In genomic region chr6:26156105-26156849, GRCh38 we compare ENCODE assay signal across 8 cellular contexts.
A peak's percentile ranks its signal among the peaks of the same experiment; 100 is the strongest.
DNase-seq lines count a peak whose midpoint lies in the region; ATAC-seq and TF ChIP-seq lines count a peak whose summit lies in the region.

No MANE protein-coding gene starts in this region.

- H3K4me1 ChIP-seq in DOHH2 (ENCODE audit: control insufficient read depth, low read length) (peaks cover 32% of the 10 kb centered on the region), GM23248 (ENCODE audit: insufficient read depth) (peaks cover 16% of the 10 kb centered on the region), RWPE2 (ENCODE audit: insufficient read depth, poor library complexity, severe bottlenecking) (peaks cover 28% of the 10 kb centered on the region)

- H3K4me2 ChIP-seq in DOHH2 (ENCODE audit: low read length) (peak overlapping the region; percentile 82), GM23248 (ENCODE audit: unreplicated experiment) (peak overlapping the region; percentile 91)

- H3K9ac ChIP-seq in GM23248 = peak overlapping the region; percentile 90

- no peaks in the 10 kb centered on the region for H3K9me3 Mint-ChIP-seq in neural crest cell
- H3K9me3 Mint-ChIP-seq in stimulated activated naive CD8-positive, alpha-beta T cell treated with anti-CD3 and anti-CD28 coated beads, Interleukin-15, amount 100 ng/mL, for 72 hours = no peaks in the 10 kb centered on the region

- peak overlapping the region; percentile 88 for H2AFZ ChIP-seq in GM23248

- H4K20me1 ChIP-seq in DOHH2 (ENCODE audit: control insufficient read depth, insufficient read depth, low read depth, low read length) = no peaks in the 10 kb centered on the region
- H4K20me1 ChIP-seq in GM23248 (ENCODE audit: insufficient read depth) = no peaks in the 10 kb centered on the region

- peak; percentile 95 for DNase-seq in GM23248
- DNase-seq in Kasumi-1 (lab: John Stamatoyannopoulos, UW) = peak; percentile 76 to 83
- peak; percentile 80 for DNase-seq in RWPE2 (ENCODE audit: low spot score)
- DNase-seq in activated gamma-delta T cell treated with Interleukin-2 at 50 U/mL for 16 hours = peak; percentile 88
- DNase-seq in fibroblast of villous mesenchyme (ENCODE audit: low read depth) = peak; percentile 88
- peak; percentile 82 for DNase-seq in neural crest cell (ENCODE audit: low read depth, low spot score)
- peak; percentile 92 to 95 for DNase-seq in stimulated activated naive CD8-positive, alpha-beta T cell treated with anti-CD3 and anti-CD28 coated beads, Interleukin-15, amount 100 ng/mL, for 72 hours

- TF ChIP-seq CTCF in DOHH2 (IDR thresholded peaks at IDR 0.05; ENCODE audit: low read depth, low read length, poor library complexity, severe bottlenecking) = no peak
- no peak for TF ChIP-seq CTCF in RWPE2 (IDR thresholded peaks at IDR 0.05; ENCODE audit: poor library complexity, severe bottlenecking)
- no peak for TF ChIP-seq CTCF in fibroblast of villous mesenchyme (IDR thresholded peaks at IDR 0.05; ENCODE audit: insufficient read depth, low read depth, low read length)
- no peak for TF ChIP-seq CTCF in neural crest cell (conservative IDR thresholded peaks at IDR 0.05)

- peak overlapping the region; percentile 92 for H3K27ac Mint-ChIP-seq in neural crest cell (ENCODE audit: unreplicated experiment)
- peak overlapping the region; percentile 99 to 100 for H3K27ac Mint-ChIP-seq in stimulated activated naive CD8-positive, alpha-beta T cell treated with anti-CD3 and anti-CD28 coated beads, Interleukin-15, amount 100 ng/mL, for 72 hours

- H3F3A ChIP-seq in DOHH2 (ENCODE audit: control insufficient read depth, insufficient read depth) (peaks cover 31% of the 10 kb centered on the region), GM23248 (ENCODE audit: insufficient read depth) (peaks cover 36% of the 10 kb centered on the region)

- H3K79me2 ChIP-seq in DOHH2 (ENCODE audit: control insufficient read depth, low read length) (peaks cover 6% of the 10 kb centered on the region), GM23248 (ENCODE audit: insufficient read depth) (peaks cover 22% of the 10 kb centered on the region)

- peaks cover 32% of the 10 kb centered on the region for H3K4me1 Mint-ChIP-seq in neural crest cell
- peaks cover 71% of the 10 kb centered on the region for H3K4me1 Mint-ChIP-seq in stimulated activated naive CD8-positive, alpha-beta T cell treated with anti-CD3 and anti-CD28 coated beads, Interleukin-15, amount 100 ng/mL, for 72 hours

- peak overlapping the region; percentile 95 for H3K4me3 Mint-ChIP-seq in neural crest cell
- peak overlapping the region; percentile 87 to 92 for H3K4me3 Mint-ChIP-seq in stimulated activated naive CD8-positive, alpha-beta T cell treated with anti-CD3 and anti-CD28 coated beads, Interleukin-15, amount 100 ng/mL, for 72 hours

- H3K9me2 ChIP-seq in DOHH2 (replicated peaks; ENCODE audit: control insufficient read depth, low read length) (no peaks in the 10 kb centered on the region), GM23248 (ENCODE audit: insufficient read depth) (no peaks in the 10 kb centered on the region)

- in situ Hi-C loops in GM23248 (cut with MboI) = no loop called here

- ATAC-seq in RWPE2 (ENCODE audit: low read depth) = peak; percentile 28
- peak; percentile 42 for ATAC-seq in stimulated activated naive CD8-positive, alpha-beta T cell treated with anti-CD3 and anti-CD28 coated beads, Interleukin-15, amount 100 ng/mL, for 72 hours

- peak overlapping the region; percentile 88 for H3K4me3 ChIP-seq in DOHH2 (ENCODE audit: low read length)
- H3K4me3 ChIP-seq in GM23248 = peak overlapping the region; percentile 94
- H3K4me3 ChIP-seq in RWPE2 (ENCODE audit: severe bottlenecking) = peak overlapping the region; percentile 84
- peak overlapping the region; percentile 88 for H3K4me3 ChIP-seq in fibroblast of villous mesenchyme (ENCODE audit: low read depth, low read length)

- peaks cover 18% of the 10 kb centered on the region for H3K27me3 Mint-ChIP-seq in neural crest cell (ENCODE audit: low read depth)
- H3K27me3 Mint-ChIP-seq in stimulated activated naive CD8-positive, alpha-beta T cell treated with anti-CD3 and anti-CD28 coated beads, Interleukin-15, amount 100 ng/mL, for 72 hours = no peaks in the 10 kb centered on the region

- H3K27me3 ChIP-seq in DOHH2 (ENCODE audit: control insufficient read depth, low read length) = no peaks in the 10 kb centered on the region
- no peaks in the 10 kb centered on the region for H3K27me3 ChIP-seq in GM23248 (replicated peaks; ENCODE audit: insufficient read depth)
- no peaks in the 10 kb centered on the region for H3K27me3 ChIP-seq in RWPE2 (ENCODE audit: insufficient read depth, poor library complexity, severe bottlenecking)

- peaks cover 5% of the 10 kb centered on the region; the same call in 1 of the 2 replicates for H3K36me3 ChIP-seq in DOHH2 (ENCODE audit: control insufficient read depth, low read length)
- no peaks in the 10 kb centered on the region for H3K36me3 ChIP-seq in GM23248 (ENCODE audit: low read depth)
- H3K36me3 ChIP-seq in RWPE2 (ENCODE audit: low read depth) = no peaks in the 10 kb centered on the region; the same call in 1 of the 2 replicates

- H3K27ac ChIP-seq in DOHH2 (ENCODE audit: low read depth, low read length) (peak overlapping the region; percentile 89), GM23248 (peak overlapping the region; percentile 88), RWPE2 (ENCODE audit: poor library complexity, severe bottlenecking) (peak overlapping the region; percentile 88)

- 1% methylated on average over 60 to 61 of the region's 61 CpGs for WGBS in GM23248 (ENCODE audit: low coverage in 1 of 2, low lambda C conversion rate in 2 of 2, missing lambda C conversion rate in 2 of 2), 2 experiments

- H3K9me3 ChIP-seq in DOHH2 (ENCODE audit: control insufficient read depth, insufficient read depth, low read length) = no peaks in the 10 kb centered on the region
- no peaks in the 10 kb centered on the region for H3K9me3 ChIP-seq in GM23248 (ENCODE audit: low read depth)
- no peaks in the 10 kb centered on the region for H3K9me3 ChIP-seq in RWPE2 (ENCODE audit: severe bottlenecking)

- peaks cover 6% of the 10 kb centered on the region for H3K36me3 Mint-ChIP-seq in neural crest cell (ENCODE audit: low read depth)

Comparison
In these comparisons a context has a peak if more than half of its experiments do, and no peak if none do; other contexts are left out.
1. Peak in every context shown above with its lines: DNase-seq, ATAC-seq, H3K4me3 ChIP-seq and H3K27ac ChIP-seq.